Comparison of ENCODE assay signal across 13 cellular contexts in genomic region chr11:28621648-28622215, GRCh38.
A peak's percentile ranks its signal among the peaks of the same experiment; 100 is the strongest.
DNase-seq lines count a peak whose midpoint lies in the region; ATAC-seq, FAIRE-seq and TF ChIP-seq lines count a peak whose summit lies in the region.
"Had no signal": no experiment of that assay in that cellular context is flagged by ENCODE, and none has a peak within 500 bp of the region (broad histone marks: within the 10 kb centered on the region; RNA-seq: fewer than 3 reads in every experiment).

No MANE protein-coding gene starts in this region.

- H3K4me2 ChIP-seq in astrocyte (ENCODE audit: low read length) (peak overlapping the region; percentile 71), OCI-LY7 (ENCODE audit: low read length) (no peak overlapping the region)

- no peak overlapping the region for H3K9ac ChIP-seq in astrocyte (ENCODE audit: low read length)

- peaks cover 17% of the 10 kb centered on the region for H3K4me1 ChIP-seq in astrocyte (ENCODE audit: insufficient read depth, low read length)
- H3K4me1 ChIP-seq in stomach = no peaks in the 10 kb centered on the region
- H3K4me1 ChIP-seq in OCI-LY7 (ENCODE audit: insufficient read depth, low read length, poor library complexity, severe bottlenecking) = no peaks in the 10 kb centered on the region
- H3K4me1 ChIP-seq: HAP-1, pancreas had no signal

- peak; percentile 16 for DNase-seq in DMS79 treated with DMSO at 0.1 percent for 48 hours (lab: John Stamatoyannopoulos, UW)
- DNase-seq in DMS79 (lab: John Stamatoyannopoulos, UW) = no peak
- DNase-seq in astrocyte (ENCODE audit: low read depth) = peak; percentile 13
- no peak for DNase-seq in left ventricle myocardium superior
- peak; percentile 43 for DNase-seq in stomach
- no peak for DNase-seq in OCI-LY7 (ENCODE audit: low spot score)
- DNase-seq: GDM1, pancreas, T1000 had no signal

- H3K9me3 ChIP-seq in astrocyte (ENCODE audit: insufficient read depth, low read depth, low read length) (no peaks in the 10 kb centered on the region), stomach (no peaks in the 10 kb centered on the region), OCI-LY7 (ENCODE audit: low read length) (no peaks in the 10 kb centered on the region)
- H3K9me3 ChIP-seq: HAP-1, pancreas had no signal

- no peaks in the 10 kb centered on the region for H4K20me1 ChIP-seq in astrocyte (ENCODE audit: insufficient read depth, low read length)
- H4K20me1 ChIP-seq in OCI-LY7 (ENCODE audit: insufficient read depth, low read length) = no peaks in the 10 kb centered on the region

- TF ChIP-seq POLR2A in stomach (IDR thresholded peaks at IDR 0.05) = no peak

- no peak for TF ChIP-seq CTCF in astrocyte (IDR thresholded peaks at IDR 0.05; ENCODE audit: insufficient read depth, low read depth, low read length)
- TF ChIP-seq CTCF in stomach (IDR thresholded peaks at IDR 0.05) = no peak
- TF ChIP-seq CTCF in OCI-LY7 (conservative IDR thresholded peaks at IDR 0.05; ENCODE audit: low read length) = no peak

- intact Hi-C loops in left ventricle myocardium superior (cut with micrococcal nuclease) = no loop called here
- intact Hi-C loops in stomach (cut with DNase I; ENCODE audit: low total_unique reads) = no loop called here
- intact Hi-C loops in OCI-LY7 (cut with micrococcal nuclease; ENCODE audit: unreplicated experiment) = no loop called here

- CTCF ChIA-PET in OCI-LY7 (lab: Charles Lee; ENCODE audit: unreplicated experiment) = no interaction called here

- no peak overlapping the region for H3K27ac ChIP-seq in astrocyte (ENCODE audit: low read depth, low read length)
- no peak overlapping the region for H3K27ac ChIP-seq in stomach
- H3K27ac ChIP-seq in OCI-LY7 (ENCODE audit: low read depth, low read length, poor library complexity, severe bottlenecking) = no peak overlapping the region
- H3K27ac ChIP-seq: pancreas had no signal

- H3K9me2 ChIP-seq in OCI-LY7 (ENCODE audit: insufficient read depth, low read length) = no peaks in the 10 kb centered on the region

- no TSS peak for BruUV-seq in OCI-LY7 (replicated peaks; lab: Mats Ljungman, UMichigan)

- peaks cover 5% of the 10 kb centered on the region for H3K4me1 Mint-ChIP-seq in astrocyte (ENCODE audit: low read depth, unreplicated experiment)

- 54 to 74% (median 59%) methylated on average over 8 of the region's 8 CpGs for WGBS in stomach, 5 donors

- FAIRE-seq in astrocyte (lab: Jason Lieb, UNC) = no peak
- FAIRE-seq: A204.1, pancreas had no signal

- H3K9me3 Mint-ChIP-seq in astrocyte (ENCODE audit: unreplicated experiment) = peaks cover 5% of the 10 kb centered on the region

- H3K79me2 ChIP-seq in astrocyte (ENCODE audit: insufficient read depth, low read length) = no peaks in the 10 kb centered on the region
- H3K79me2 ChIP-seq in OCI-LY7 (ENCODE audit: insufficient read depth, low read depth, low read length) = no peaks in the 10 kb centered on the region

- TF ChIP-seq EP300 in stomach (IDR thresholded peaks at IDR 0.05) = no peak

- POLR2A ChIA-PET in OCI-LY7 (lab: Charles Lee) = no interaction called here

- ATAC-seq in left ventricle myocardium superior (peak; percentile 58), HG03108 (IDR thresholded peaks at IDR 0.05; ENCODE audit: unreplicated experiment) (no peak), HG03139 (IDR thresholded peaks at IDR 0.05; ENCODE audit: unreplicated experiment) (no peak)

- peaks cover 2% of the 10 kb centered on the region for H3K27me3 Mint-ChIP-seq in astrocyte (ENCODE audit: low read depth, unreplicated experiment)

- H2AFZ ChIP-seq in astrocyte (ENCODE audit: low read depth, low read length) (peak overlapping the region; percentile 61), OCI-LY7 (ENCODE audit: low read length) (no peak overlapping the region)

- H3K36me3 ChIP-seq in astrocyte (ENCODE audit: insufficient read depth, low read length) (no peaks in the 10 kb centered on the region), stomach (no peaks in the 10 kb centered on the region), OCI-LY7 (ENCODE audit: insufficient read depth, low read length) (no peaks in the 10 kb centered on the region)
- H3K36me3 ChIP-seq: HAP-1, pancreas had no signal

- no peak overlapping the region for H3K4me3 Mint-ChIP-seq in astrocyte (ENCODE audit: unreplicated experiment)

- peak overlapping the region; percentile 22 for H3K4me3 ChIP-seq in astrocyte (ENCODE audit: insufficient read depth, low read depth, low read length)
- peak overlapping the region in 1 of 4 donors; percentile 30 for H3K4me3 ChIP-seq in stomach
- H3K4me3 ChIP-seq in OCI-LY7 (ENCODE audit: low read depth, low read length, poor library complexity, severe bottlenecking) = no peak overlapping the region
- H3K4me3 ChIP-seq: HAP-1, pancreas had no signal

- H3K27me3 ChIP-seq in astrocyte (ENCODE audit: insufficient read depth, low read length) = no peaks in the 10 kb centered on the region
- H3K27me3 ChIP-seq in stomach = no peaks in the 10 kb centered on the region
- H3K27me3 ChIP-seq: pancreas had no signal

- H3K27ac Mint-ChIP-seq in astrocyte (ENCODE audit: unreplicated experiment) = peak overlapping the region; percentile 20

- no peaks in the 10 kb centered on the region for H3K36me3 Mint-ChIP-seq in astrocyte (ENCODE audit: low read depth, unreplicated experiment)

Comparison
In these comparisons a context has a peak if more than half of its experiments do, and no peak if none do; other contexts are left out.
1. DNase-seq: peak in DMS79 treated with DMSO at 0.1 percent for 48 hours (single experiment), astrocyte (single experiment) and stomach (single experiment); none in DMS79 (single experiment), left ventricle myocardium superior (single experiment) and OCI-LY7 (single experiment).